Comparison of ENCODE assay signal across 8 cellular contexts in the genomic region with DNA sequence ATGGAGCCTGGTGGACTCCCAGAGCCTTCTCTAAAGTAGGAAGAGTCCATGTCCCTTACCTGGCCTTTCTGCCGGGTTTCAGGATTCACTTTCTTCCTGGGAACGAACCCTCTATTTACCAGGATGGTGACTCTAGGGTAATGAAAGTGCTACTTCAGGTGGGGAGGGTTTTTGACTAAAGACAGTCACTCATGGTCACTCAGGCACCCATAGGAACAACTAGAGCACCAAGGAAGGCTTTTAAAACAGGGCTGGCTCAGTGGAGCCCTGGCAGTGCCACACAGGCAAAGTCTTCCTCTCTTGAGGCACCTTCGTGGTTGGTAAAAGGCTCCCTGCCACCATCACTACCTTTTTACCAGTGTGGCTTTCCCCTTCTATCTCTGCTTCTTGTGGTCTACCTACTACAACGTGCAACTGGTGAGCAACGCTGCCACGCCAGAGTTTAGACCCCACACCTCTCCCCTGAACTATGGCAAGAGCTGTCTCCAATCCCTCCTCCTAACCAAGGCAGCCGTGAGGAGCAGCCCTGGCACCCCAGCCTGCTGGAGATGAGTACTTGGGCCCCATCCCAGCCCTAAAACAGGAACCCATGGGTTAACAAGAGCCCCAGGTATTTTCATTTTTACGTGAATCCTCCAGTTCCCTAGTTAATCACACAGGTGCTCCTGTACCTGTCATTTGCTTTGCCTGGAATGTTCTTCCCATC. TPM values are rescaled to one million over a fixed set of nuclear protein-coding genes. Genes with fewer than 3 reads are reported as not detected.
A peak's percentile ranks its signal among the peaks of the same experiment; 100 is the strongest.
DNase-seq lines count a peak whose midpoint lies in the region; TF ChIP-seq lines count a peak whose summit lies in the region.
"Had no signal": no experiment of that assay in that cellular context is flagged by ENCODE, and none has a peak within 500 bp of the region (broad histone marks: within the 10 kb centered on the region; RNA-seq: fewer than 3 reads in every experiment).

No MANE protein-coding gene starts in this region.

- H3K27ac ChIP-seq in WERI-Rb-1 (peak overlapping the region; percentile 63; the same call in 1 of the 2 replicates), neutrophil (peak overlapping the region; percentile 27)
- H3K27ac ChIP-seq: left ventricle myocardium inferior had no signal

- TF ChIP-seq CTCF in WERI-Rb-1 (IDR thresholded peaks at IDR 0.05; ENCODE audit: low read depth, low read length) (no peak), neutrophil (IDR thresholded peaks at IDR 0.05) (no peak)

- CTCF ChIA-PET in activated naive CD4-positive, alpha-beta T cell treated with anti-CD3 and anti-CD28 coated beads for 36 hours (lab: Charles Lee) = interaction anchor here (0.8 to 3.1 kb wide), 2 partner anchors 18 to 19 kb away, joined by 3 to 16 read pairs; no protein-coding TSS in a partner anchor

- peak overlapping the region; percentile 64 for H3K27ac Mint-ChIP-seq in activated naive CD4-positive, alpha-beta T cell treated with anti-CD3 and anti-CD28 coated beads for 36 hours

- H3K4me3 Mint-ChIP-seq in activated naive CD4-positive, alpha-beta T cell treated with anti-CD3 and anti-CD28 coated beads for 36 hours = no peak overlapping the region

- H3K36me3 ChIP-seq in WERI-Rb-1 (peaks cover 62% of the 10 kb centered on the region), neutrophil (peaks cover 51% of the 10 kb centered on the region)

- no peak overlapping the region for H3K4me3 ChIP-seq in WERI-Rb-1 (ENCODE audit: low read depth, low read length)
- no peak overlapping the region for H3K4me3 ChIP-seq in neutrophil (ENCODE audit: low read depth in 1 of 2, low read length in 1 of 2)
- H3K4me3 ChIP-seq: left ventricle myocardium inferior had no signal

- peaks cover 40 to 45% of the 10 kb centered on the region in 2 experiments for H3K4me1 ChIP-seq in neutrophil (ENCODE audit: control insufficient read depth in 1 of 2, insufficient read depth in 1 of 2, low read depth in 1 of 2, low read length in 1 of 2)
- H3K4me1 ChIP-seq: BE2C had no signal

- no peak for DNase-seq in activated naive CD4-positive, alpha-beta T cell treated with anti-CD3 and anti-CD28 coated beads for 36 hours
- no peak for DNase-seq in activated naive CD4-positive, alpha-beta T cell treated with Interleukin-2 at 50 U/mL for 16 hours
- DNase-seq in WERI-Rb-1 (no peak), SHP77 (lab: John Stamatoyannopoulos, UW) (no peak), T1000 (lab: John Stamatoyannopoulos, UW) (no peak)
- DNase-seq: left ventricle myocardium inferior had no signal

- no peaks in the 10 kb centered on the region for H3K9me3 Mint-ChIP-seq in activated naive CD4-positive, alpha-beta T cell treated with anti-CD3 and anti-CD28 coated beads for 36 hours

- no peaks in the 10 kb centered on the region for H3K27me3 Mint-ChIP-seq in activated naive CD4-positive, alpha-beta T cell treated with anti-CD3 and anti-CD28 coated beads for 36 hours (ENCODE audit: low read depth)

- H3K4me1 Mint-ChIP-seq in activated naive CD4-positive, alpha-beta T cell treated with anti-CD3 and anti-CD28 coated beads for 36 hours (ENCODE audit: low read depth) = peaks cover 45% of the 10 kb centered on the region

- peaks cover 42% of the 10 kb centered on the region for H3K36me3 Mint-ChIP-seq in activated naive CD4-positive, alpha-beta T cell treated with anti-CD3 and anti-CD28 coated beads for 36 hours (ENCODE audit: low read depth)

- H3K9me3 ChIP-seq in WERI-Rb-1 (ENCODE audit: severe bottlenecking) = no peaks in the 10 kb centered on the region
- H3K9me3 ChIP-seq in neutrophil = no peaks in the 10 kb centered on the region
- H3K9me3 ChIP-seq: BE2C, left ventricle myocardium inferior had no signal

- H3K27me3 ChIP-seq in WERI-Rb-1 (ENCODE audit: insufficient read depth, low read depth, severe bottlenecking) = no peaks in the 10 kb centered on the region
- H3K27me3 ChIP-seq in neutrophil = no peaks in the 10 kb centered on the region
- H3K27me3 ChIP-seq: BE2C had no signal

- intact Hi-C loops in activated naive CD4-positive, alpha-beta T cell treated with anti-CD3 and anti-CD28 coated beads for 36 hours (cut with micrococcal nuclease) = no loop called here

RNA-seq across cellular contexts. Expression of a gene that starts 3.5 kb away (rescaled TPM):
- 10 to 100 TPM; 24.9 to 27.8 TPM for total RNA-seq in activated naive CD4-positive, alpha-beta T cell treated with anti-CD3 and anti-CD28 coated beads for 36 hours

RNA-seq across cellular contexts. Expression of a gene that starts 3.6 kb away (rescaled TPM):
- total RNA-seq in activated naive CD4-positive, alpha-beta T cell treated with anti-CD3 and anti-CD28 coated beads for 36 hours = 10 to 100 TPM; 15.0 to 16.2 TPM

RNA-seq across cellular contexts. Expression of a gene that starts 4.8 kb away (rescaled TPM):
- total RNA-seq in activated naive CD4-positive, alpha-beta T cell treated with anti-CD3 and anti-CD28 coated beads for 36 hours = 1,000 to 10,000 TPM; 3,985 to 4,111 TPM

RNA-seq across cellular contexts. Expression of a gene that starts 4.9 kb away (rescaled TPM):
- 10 to 100 TPM; 18.4 to 21.5 TPM for total RNA-seq in activated naive CD4-positive, alpha-beta T cell treated with anti-CD3 and anti-CD28 coated beads for 36 hours

RNA-seq across cellular contexts. Expression of a gene that starts 16.8 kb away (rescaled TPM):
- 10 to 100 TPM; 13.6 to 13.8 TPM for total RNA-seq in activated naive CD4-positive, alpha-beta T cell treated with anti-CD3 and anti-CD28 coated beads for 36 hours
